In the genomic region with DNA sequence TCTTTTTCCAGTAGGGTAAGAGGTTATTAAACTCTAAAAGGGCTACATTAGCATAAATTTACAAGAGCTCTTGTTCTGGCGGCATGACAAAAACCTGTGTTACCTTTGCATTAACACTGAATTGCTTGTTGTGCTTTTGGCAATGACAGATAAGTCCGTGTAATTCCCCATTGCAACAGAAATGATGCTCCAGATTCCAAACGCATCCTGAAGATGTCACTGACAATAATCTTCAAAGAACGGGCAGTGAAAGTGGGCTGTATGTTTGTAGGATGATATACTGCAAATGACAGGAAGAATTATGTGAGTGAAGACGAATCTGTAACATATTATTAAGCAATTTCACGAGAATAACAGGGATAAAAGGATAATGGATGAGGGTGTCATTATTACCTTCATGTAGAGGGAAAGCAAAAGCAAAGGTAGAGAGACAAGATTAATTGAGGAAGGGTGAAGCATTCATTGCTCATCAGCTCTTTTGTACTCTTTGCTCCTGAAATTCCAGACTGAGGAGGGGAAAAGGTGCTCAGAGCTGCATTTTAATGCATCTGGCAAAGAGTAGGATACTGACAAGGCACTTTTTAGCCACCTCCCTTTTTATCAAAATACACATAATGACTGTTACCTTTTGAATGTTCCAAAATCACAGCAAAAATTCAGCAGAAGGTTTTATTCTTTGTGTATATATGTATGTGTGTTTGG, we compare ENCODE assay signal across 28 cellular contexts. TPM values are rescaled to one million over a fixed set of nuclear protein-coding genes. Genes with fewer than 3 reads are reported as not detected.
A peak's percentile ranks its signal among the peaks of the same experiment; 100 is the strongest.
DNase-seq lines count a peak whose midpoint lies in the region; ATAC-seq and TF ChIP-seq lines count a peak whose summit lies in the region.
"Had no signal": no experiment of that assay in that cellular context is flagged by ENCODE, and none has a peak within 500 bp of the region (broad histone marks: within the 10 kb centered on the region; RNA-seq: fewer than 3 reads in every experiment).

No MANE protein-coding gene starts in this region.

- TF ChIP-seq CTCF in brain (conservative IDR thresholded peaks at IDR 0.05), result no peak
- no peak for TF ChIP-seq CTCF in HFFc6 (IDR thresholded peaks at IDR 0.05)

- peak; percentile 23 to 76 for DNase-seq in NCI-H2081 (lab: John Stamatoyannopoulos, UW)
- no peak for DNase-seq in NCI-H2081 treated with DMSO at 0.1 percent for 48 hours (lab: John Stamatoyannopoulos, UW)
- DNase-seq in NCI-H446 treated with DMSO at 0.1 percent for 48 hours (lab: John Stamatoyannopoulos, UW), result peak; percentile 31
- no peak for DNase-seq in activated T-cell treated with anti-CD3 and anti-CD28 coated beads, Interleukin-2, amount 50 U/mL, for 24 hours
- DNase-seq in HFFc6, result no peak
- DNase-seq: activated CD4-positive, alpha-beta memory T cell treated with anti-CD3 and anti-CD28 coated beads, Interleukin-2, amount 10 ng/mL, durations not matched to agents 7 days and 5 days; activated CD4-positive, CD25-positive, alpha-beta regulatory T cell; activated effector memory CD4-positive, alpha-beta T cell treated with anti-CD3 and anti-CD28 coated beads, Interleukin-2, amount 50 U/mL, for 16 hours; adrenal gland; CD4-positive, alpha-beta memory T cell; DMS53; GOT3; left colon; naive B cell; RPMI8226; stimulated activated CD4-positive, alpha-beta T cell treated with anti-CD3 and anti-CD28 coated beads, Interleukin-12 subunit alpha, Interleukin-12 subunit beta, amount 100 ng/mL, for 4 hours; stimulated activated CD4-positive, alpha-beta T cell treated with anti-CD3 and anti-CD28 coated beads, Interleukin-4, amount 100 ng/mL, for 4 hours; T-helper 9 cell; tibial artery had no signal

- peak overlapping the region in 3 of 5 experiments; percentile 58 to 79 (median 70) for H3K27ac Mint-ChIP-seq in brain
- no peak overlapping the region for H3K27ac Mint-ChIP-seq in activated T-cell treated with anti-CD3 and anti-CD28 coated beads, Interleukin-2, amount 50 U/mL, for 24 hours
- no peak overlapping the region for H3K27ac Mint-ChIP-seq in HFFc6
- H3K27ac Mint-ChIP-seq: activated CD4-positive, alpha-beta memory T cell treated with anti-CD3 and anti-CD28 coated beads, Interleukin-2, amount 10 ng/mL, durations not matched to agents 7 days and 5 days; CD4-positive, alpha-beta memory T cell; dendritic cell treated with granulocyte-macrophage colony-stimulating factor and Interleukin-4, amounts not matched to agents 40 ng/mL and 50 ng/mL, for 4 days; memory B cell; naive B cell; stimulated activated naive CD8-positive, alpha-beta T cell treated with anti-CD3 and anti-CD28 coated beads, Interleukin-15, Interleukin-2, amounts not matched to agents 100 ng/mL and 50 ng/mL, for 24 hours had no signal

- H3K4me1 Mint-ChIP-seq in brain (peaks cover 48% of the 10 kb centered on the region), HFFc6 (ENCODE audit: low read depth) (peaks cover 18% of the 10 kb centered on the region)
- H3K4me1 Mint-ChIP-seq in activated T-cell treated with anti-CD3 and anti-CD28 coated beads, Interleukin-2, amount 50 U/mL, for 24 hours (ENCODE audit: low read depth), result no peaks in the 10 kb centered on the region
- H3K4me1 Mint-ChIP-seq: activated CD4-positive, alpha-beta memory T cell treated with anti-CD3 and anti-CD28 coated beads, Interleukin-2, amount 10 ng/mL, durations not matched to agents 7 days and 5 days; CD4-positive, alpha-beta memory T cell; memory B cell; naive B cell had no signal

- no peak for TF ChIP-seq POLR2A in GM18505 (IDR thresholded peaks at IDR 0.05; ENCODE audit: borderline replicate concordance, extremely low read depth, insufficient read depth, insufficient read length)

- H3K9me3 Mint-ChIP-seq in brain (peaks cover 0 to under 1% (median 0%) of the 10 kb centered on the region in 5 experiments), HFFc6 (no peaks in the 10 kb centered on the region)
- H3K9me3 Mint-ChIP-seq in activated T-cell treated with anti-CD3 and anti-CD28 coated beads, Interleukin-2, amount 50 U/mL, for 24 hours, result no peaks in the 10 kb centered on the region
- H3K9me3 Mint-ChIP-seq: activated CD4-positive, alpha-beta memory T cell treated with anti-CD3 and anti-CD28 coated beads, Interleukin-2, amount 10 ng/mL, durations not matched to agents 7 days and 5 days; dendritic cell treated with granulocyte-macrophage colony-stimulating factor and Interleukin-4, amounts not matched to agents 40 ng/mL and 50 ng/mL, for 4 days; memory B cell; stimulated activated naive CD8-positive, alpha-beta T cell treated with anti-CD3 and anti-CD28 coated beads, Interleukin-15, Interleukin-2, amounts not matched to agents 100 ng/mL and 50 ng/mL, for 24 hours had no signal

- no peaks in the 10 kb centered on the region for H3K36me3 Mint-ChIP-seq in brain
- no peaks in the 10 kb centered on the region for H3K36me3 Mint-ChIP-seq in activated T-cell treated with anti-CD3 and anti-CD28 coated beads, Interleukin-2, amount 50 U/mL, for 24 hours (ENCODE audit: low read depth)
- no peaks in the 10 kb centered on the region for H3K36me3 Mint-ChIP-seq in HFFc6 (ENCODE audit: low read depth)
- H3K36me3 Mint-ChIP-seq: CD4-positive, alpha-beta memory T cell; naive B cell had no signal

- peak overlapping the region; percentile 2 to 30 (median 13) for H3K4me3 Mint-ChIP-seq in brain
- no peak overlapping the region for H3K4me3 Mint-ChIP-seq in activated T-cell treated with anti-CD3 and anti-CD28 coated beads, Interleukin-2, amount 50 U/mL, for 24 hours
- H3K4me3 Mint-ChIP-seq in HFFc6, result no peak overlapping the region
- H3K4me3 Mint-ChIP-seq: activated CD4-positive, alpha-beta memory T cell treated with anti-CD3 and anti-CD28 coated beads, Interleukin-2, amount 10 ng/mL, durations not matched to agents 7 days and 5 days; CD4-positive, alpha-beta memory T cell; dendritic cell treated with granulocyte-macrophage colony-stimulating factor and Interleukin-4, amounts not matched to agents 40 ng/mL and 50 ng/mL, for 4 days; memory B cell; naive B cell; stimulated activated naive CD8-positive, alpha-beta T cell treated with anti-CD3 and anti-CD28 coated beads, Interleukin-15, Interleukin-2, amounts not matched to agents 100 ng/mL and 50 ng/mL, for 24 hours had no signal

- ATAC-seq in GM18505 (IDR thresholded peaks at IDR 0.05; ENCODE audit: unreplicated experiment) (no peak), HG02759 (IDR thresholded peaks at IDR 0.05; ENCODE audit: unreplicated experiment) (no peak)
- ATAC-seq: GM12878, HepG2, left colon had no signal

- peaks cover 6% of the 10 kb centered on the region for H3K27me3 Mint-ChIP-seq in brain
- no peaks in the 10 kb centered on the region for H3K27me3 Mint-ChIP-seq in activated T-cell treated with anti-CD3 and anti-CD28 coated beads, Interleukin-2, amount 50 U/mL, for 24 hours
- H3K27me3 Mint-ChIP-seq in HFFc6 (ENCODE audit: insufficient read depth), result peaks cover 1% of the 10 kb centered on the region; the same call in 1 of the 2 replicates
- H3K27me3 Mint-ChIP-seq: activated CD4-positive, alpha-beta memory T cell treated with anti-CD3 and anti-CD28 coated beads, Interleukin-2, amount 10 ng/mL, durations not matched to agents 7 days and 5 days; CD4-positive, alpha-beta memory T cell; dendritic cell treated with granulocyte-macrophage colony-stimulating factor and Interleukin-4, amounts not matched to agents 40 ng/mL and 50 ng/mL, for 4 days; memory B cell; stimulated activated naive CD8-positive, alpha-beta T cell treated with anti-CD3 and anti-CD28 coated beads, Interleukin-15, Interleukin-2, amounts not matched to agents 100 ng/mL and 50 ng/mL, for 24 hours had no signal

RNA-seq across cellular contexts. Expression of a gene that starts 38.5 kb away (rescaled TPM):
- 0.20 TPM for polyA plus RNA-seq in brain (ENCODE audit: insufficient read depth, low read depth, low replicate concordance)
- 10 to 100 TPM; 40.1 to 49.0 (median 44.8) TPM for total RNA-seq in HFFc6 (2021; fragmentation: NEBNext Ultra II Directional; extraction: Animal tissue kit (Norgen Biotek cat#: 25700))
- total RNA-seq: activated CD4-positive, alpha-beta memory T cell treated with anti-CD3 and anti-CD28 coated beads, Interleukin-2, amount 10 ng/mL, durations not matched to agents 7 days and 5 days; bronchial epithelial cell; CD4-positive, alpha-beta memory T cell; GM12878; HepG2 had no signal
- polyA plus RNA-seq: CD4-positive, alpha-beta memory T cell; HepG2 had no signal

Comparison
In these comparisons a context has a peak if more than half of its experiments do, and no peak if none do; other contexts are left out.
1. DNase-seq: peak in NCI-H2081 (2 of 2) and NCI-H446 treated with DMSO at 0.1 percent for 48 hours (single experiment); none in NCI-H2081 treated with DMSO at 0.1 percent for 48 hours (single experiment), activated T-cell treated with anti-CD3 and anti-CD28 coated beads, Interleukin-2, amount 50 U/mL, for 24 hours (single experiment) and HFFc6 (single experiment).
2. H3K27ac Mint-ChIP-seq: peak in brain (3 of 5); none in activated T-cell treated with anti-CD3 and anti-CD28 coated beads, Interleukin-2, amount 50 U/mL, for 24 hours (single experiment) and HFFc6 (single experiment).
3. H3K4me3 Mint-ChIP-seq: peak in brain (5 of 5); none in activated T-cell treated with anti-CD3 and anti-CD28 coated beads, Interleukin-2, amount 50 U/mL, for 24 hours (single experiment) and HFFc6 (single experiment).